ENCODE assay signal across 8 cellular contexts in the genomic region with DNA sequence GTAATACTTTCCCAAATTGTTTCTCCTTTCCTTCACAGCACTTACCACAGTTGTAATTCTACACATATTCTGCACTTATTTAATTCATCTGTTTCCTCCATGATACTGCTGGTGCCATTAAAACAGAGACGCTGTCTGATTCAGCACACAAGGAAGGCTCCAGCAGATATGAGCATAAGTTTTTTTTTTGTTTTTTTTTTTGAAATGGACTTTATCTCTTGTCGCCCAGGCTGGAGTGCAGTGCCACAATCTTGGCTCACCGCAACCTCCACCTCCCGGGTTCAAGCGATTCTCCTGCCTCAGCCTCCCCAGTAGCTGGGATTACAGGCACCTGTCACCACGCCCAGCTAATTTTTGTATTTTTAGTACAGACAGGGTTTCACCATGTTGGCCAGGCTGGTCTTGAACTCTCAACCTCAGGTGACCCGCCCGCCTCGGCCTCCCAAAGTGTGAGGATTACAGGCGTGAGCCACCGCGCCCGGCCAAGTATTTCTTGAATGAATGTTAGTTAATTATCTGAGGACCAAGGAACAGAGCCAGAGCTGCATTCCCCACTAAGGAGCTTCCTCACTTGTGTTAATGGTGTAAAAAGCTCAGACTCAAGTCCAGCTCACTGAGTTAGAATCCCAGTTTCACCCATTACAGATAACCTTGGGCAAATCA. TPM values are rescaled to one million over a fixed set of nuclear protein-coding genes. Genes with fewer than 3 reads are reported as not detected.
A peak's percentile ranks its signal among the peaks of the same experiment; 100 is the strongest.
DNase-seq lines count a peak whose midpoint lies in the region; ATAC-seq and TF ChIP-seq lines count a peak whose summit lies in the region.
"Not testable (repeated sequence)": the region's sequence is repeated elsewhere in the genome, so short reads cannot be mapped to it uniquely, and the experiment has no call there.

No MANE protein-coding gene starts in this region.

- WGBS in iPS DF 6.9 (ENCODE audit: insufficient coverage, insufficient read length): no CpG with 5 or more reads among the region's 13 CpGs

- peak overlapping the region; percentile 99 for H3K4me3 ChIP-seq in AG10803 (ENCODE audit: low read length)
- H3K4me3 ChIP-seq in SJSA1: peak overlapping the region; percentile 74
- H3K4me3 ChIP-seq in iPS DF 6.9 (ENCODE audit: low read length): peak overlapping the region; percentile 52; the same call in 1 of the 2 replicates

- ATAC-seq in effector memory CD8-positive, alpha-beta T cell (replicated peaks); natural killer cell; stimulated activated effector memory CD8-positive, alpha-beta T cell treated with anti-CD3 and anti-CD28 coated beads, Interleukin-12 subunit alpha, Interleukin-12 subunit beta, amount 100 ng/mL, for 72 hours: not testable (repeated sequence)

- peaks cover 33% of the 10 kb centered on the region for H3K36me3 ChIP-seq in SJSA1
- H3K36me3 ChIP-seq in iPS DF 6.9 (ENCODE audit: control insufficient read depth, insufficient read depth, low read length): not testable (repeated sequence)

- H3K27me3 ChIP-seq in SJSA1 (replicated peaks); iPS DF 6.9 (ENCODE audit: control insufficient read depth, insufficient read depth, low read length): not testable (repeated sequence)

- H3K27ac ChIP-seq in SJSA1: 0 out of 2 replicates have a peak overlapping the region, but pooled peaks have one; percentile 40
- H3K27ac ChIP-seq in iPS DF 6.9 (ENCODE audit: low read length): not testable (repeated sequence)

- TF ChIP-seq CTCF in AG10803 (conservative IDR thresholded peaks at IDR 0.05; ENCODE audit: low read length); HFFc6 (IDR thresholded peaks at IDR 0.05); natural killer cell (IDR thresholded peaks at IDR 0.05): not testable (repeated sequence)

- peak; percentile 3 for DNase-seq in AG10803 (ENCODE audit: low read depth)
- not testable (repeated sequence) for DNase-seq in HFFc6; SJSA1 (ENCODE audit: low read depth in 1 of 2, low spot score in 2 of 2); activated naive CD8-positive, alpha-beta T cell treated with anti-CD3 and anti-CD28 coated beads for 36 hours; effector memory CD8-positive, alpha-beta T cell; iPS DF 6.9 (ENCODE audit: low read depth, low spot score); natural killer cell; stimulated activated effector memory CD8-positive, alpha-beta T cell treated with anti-CD3 and anti-CD28 coated beads, Interleukin-12 subunit alpha, Interleukin-12 subunit beta, amount 100 ng/mL, for 72 hours (ENCODE audit: low spot score in 2 of 2)

- H3K4me1 Mint-ChIP-seq in HFFc6 (ENCODE audit: low read depth) (peaks cover 30% of the 10 kb centered on the region), natural killer cell (peaks cover 35 to 47% of the 10 kb centered on the region in 2 donors)
- peaks cover 28% of the 10 kb centered on the region for H3K4me1 Mint-ChIP-seq in activated naive CD8-positive, alpha-beta T cell treated with anti-CD3 and anti-CD28 coated beads for 36 hours
- H3K4me1 Mint-ChIP-seq in effector memory CD8-positive, alpha-beta T cell (ENCODE audit: low read depth in 2 of 2): peaks cover 33% of the 10 kb centered on the region in 2 donors
- peaks cover 39% of the 10 kb centered on the region for H3K4me1 Mint-ChIP-seq in stimulated activated effector memory CD8-positive, alpha-beta T cell treated with anti-CD3 and anti-CD28 coated beads, Interleukin-12 subunit alpha, Interleukin-12 subunit beta, amount 100 ng/mL, for 72 hours

- intact Hi-C loops in natural killer cell (cut with micrococcal nuclease): not testable (repeated sequence)

- H3K27me3 Mint-ChIP-seq in HFFc6 (ENCODE audit: insufficient read depth); activated naive CD8-positive, alpha-beta T cell treated with anti-CD3 and anti-CD28 coated beads for 36 hours; effector memory CD8-positive, alpha-beta T cell; natural killer cell (ENCODE audit: low read depth in 2 of 2): not testable (repeated sequence)

- H3K4me1 ChIP-seq in SJSA1 (replicated peaks): peaks cover 14% of the 10 kb centered on the region
- not testable (repeated sequence) for H3K4me1 ChIP-seq in iPS DF 6.9 (ENCODE audit: control insufficient read depth, insufficient read depth, low read length)

- H3K27ac Mint-ChIP-seq in HFFc6 (peak overlapping the region; percentile 93), natural killer cell (peak overlapping the region; percentile 91 to 96)
- H3K27ac Mint-ChIP-seq in activated naive CD8-positive, alpha-beta T cell treated with anti-CD3 and anti-CD28 coated beads for 36 hours: peak overlapping the region; percentile 84
- H3K27ac Mint-ChIP-seq in effector memory CD8-positive, alpha-beta T cell: peak overlapping the region; percentile 98 to 99
- peak overlapping the region; percentile 99 for H3K27ac Mint-ChIP-seq in stimulated activated effector memory CD8-positive, alpha-beta T cell treated with anti-CD3 and anti-CD28 coated beads, Interleukin-12 subunit alpha, Interleukin-12 subunit beta, amount 100 ng/mL, for 72 hours

- not testable (repeated sequence) for H3K9me3 Mint-ChIP-seq in HFFc6; activated naive CD8-positive, alpha-beta T cell treated with anti-CD3 and anti-CD28 coated beads for 36 hours; effector memory CD8-positive, alpha-beta T cell; natural killer cell; stimulated activated effector memory CD8-positive, alpha-beta T cell treated with anti-CD3 and anti-CD28 coated beads, Interleukin-12 subunit alpha, Interleukin-12 subunit beta, amount 100 ng/mL, for 72 hours

- H3K9me3 ChIP-seq in SJSA1 (replicated peaks); iPS DF 6.9 (ENCODE audit: control insufficient read depth, insufficient read depth, low read length): not testable (repeated sequence)

- peak overlapping the region; percentile 99 for H3K4me3 Mint-ChIP-seq in HFFc6
- peak overlapping the region; percentile 85 for H3K4me3 Mint-ChIP-seq in activated naive CD8-positive, alpha-beta T cell treated with anti-CD3 and anti-CD28 coated beads for 36 hours
- H3K4me3 Mint-ChIP-seq in effector memory CD8-positive, alpha-beta T cell: peak overlapping the region; percentile 98 to 99
- peak overlapping the region; percentile 92 for H3K4me3 Mint-ChIP-seq in natural killer cell
- peak overlapping the region; percentile 95 for H3K4me3 Mint-ChIP-seq in stimulated activated effector memory CD8-positive, alpha-beta T cell treated with anti-CD3 and anti-CD28 coated beads, Interleukin-12 subunit alpha, Interleukin-12 subunit beta, amount 100 ng/mL, for 72 hours

- not testable (repeated sequence) for H3K36me3 Mint-ChIP-seq in HFFc6 (ENCODE audit: low read depth)
- H3K36me3 Mint-ChIP-seq in activated naive CD8-positive, alpha-beta T cell treated with anti-CD3 and anti-CD28 coated beads for 36 hours: peaks cover 14% of the 10 kb centered on the region
- peaks cover 54% of the 10 kb centered on the region for H3K36me3 Mint-ChIP-seq in effector memory CD8-positive, alpha-beta T cell (ENCODE audit: insufficient read depth)
- H3K36me3 Mint-ChIP-seq in natural killer cell: peaks cover 11% of the 10 kb centered on the region
- H3K36me3 Mint-ChIP-seq in stimulated activated effector memory CD8-positive, alpha-beta T cell treated with anti-CD3 and anti-CD28 coated beads, Interleukin-12 subunit alpha, Interleukin-12 subunit beta, amount 100 ng/mL, for 72 hours: peaks cover 63% of the 10 kb centered on the region

RNA-seq across cellular contexts. Expression of a gene that starts 1.1 kb away (rescaled TPM):
- 10 to 100 TPM; 15.0 to 19.5 (median 17.8) TPM for total RNA-seq in HFFc6 (2021; fragmentation: NEBNext Ultra II Directional; extraction: Animal tissue kit (Norgen Biotek cat#: 25700))
- 12.9 and 18.4 TPM in 2 replicates for total RNA-seq in SJSA1 (2014; rRNA removed; shearing (Covaris generic))
- 10 to 100 TPM; 22.4 to 23.0 TPM for total RNA-seq in activated naive CD8-positive, alpha-beta T cell treated with anti-CD3 and anti-CD28 coated beads for 36 hours
- 10 to 100 TPM; 24.6 to 28.8 (median 27.8) TPM for total RNA-seq in natural killer cell

RNA-seq across cellular contexts. Expression of a gene that starts 1.2 kb away (rescaled TPM):
- total RNA-seq in HFFc6 (2021; fragmentation: NEBNext Ultra II Directional; extraction: Animal tissue kit (Norgen Biotek cat#: 25700)): 10 to 100 TPM; 12.8 to 18.4 (median 17.8) TPM
- total RNA-seq in SJSA1 (2014; rRNA removed; shearing (Covaris generic)): 1.6 and 4.2 TPM in 2 replicates
- 10 to 100 TPM; 14.4 to 17.4 TPM for total RNA-seq in activated naive CD8-positive, alpha-beta T cell treated with anti-CD3 and anti-CD28 coated beads for 36 hours
- 10 to 100 TPM; 19.0 to 29.0 (median 27.0) TPM for total RNA-seq in natural killer cell
